Comparison of ENCODE assay signal across 22 cellular contexts in genomic region chr17:69696645-69697044, GRCh38.
"Had no signal": no experiment of that assay in that cellular context is flagged by ENCODE, and none has a peak within 500 bp of the region (broad histone marks: within the 10 kb centered on the region; RNA-seq: fewer than 3 reads in every experiment).

No MANE protein-coding gene starts in this region.

- DNase-seq: activated CD4-positive, alpha-beta T cell treated with anti-CD3 and anti-CD28 coated beads for 36 hours; activated CD4-positive, CD25-positive, alpha-beta regulatory T cell; activated CD8-positive, alpha-beta memory T cell treated with anti-CD3 and anti-CD28 coated beads, Interleukin-2, amount 10 ng/mL, durations not matched to agents 7 days and 5 days; activated CD8-positive, alpha-beta T cell treated with anti-CD3 and anti-CD28 coated beads, Interleukin-2, amount 10 ng/mL, durations not matched to agents 7 days and 5 days; activated T-cell treated with anti-CD3 and anti-CD28 coated beads, Interleukin-2, amount 50 U/mL, for 48 hours; dermis blood vessel endothelial cell; effector CD4-positive, alpha-beta T cell; gastrocnemius medialis; head of caudate nucleus; kidney glomerular epithelial cell; left lung; mammary epithelial cell; naive B cell; nephron progenitor cell; ovary; stimulated activated CD4-positive, alpha-beta T cell treated with anti-CD3 and anti-CD28 coated beads, Interleukin-2, amount 100 ng/mL, for 48 hours; stimulated activated naive CD4-positive, alpha-beta T cell treated with Interleukin-2 at 50 U/mL for 16 hours; T-helper 1 cell; transverse colon had no signal

- H3K4me3 ChIP-seq: esophagus muscularis mucosa, gastrocnemius medialis, left lung, ovary, transverse colon had no signal

- ATAC-seq: activated CD4-positive, alpha-beta T cell treated with anti-CD3 and anti-CD28 coated beads for 36 hours; activated CD8-positive, alpha-beta memory T cell treated with anti-CD3 and anti-CD28 coated beads, Interleukin-2, amount 10 ng/mL, durations not matched to agents 7 days and 5 days; activated CD8-positive, alpha-beta T cell treated with anti-CD3 and anti-CD28 coated beads, Interleukin-2, amount 10 ng/mL, durations not matched to agents 7 days and 5 days; activated naive CD4-positive, alpha-beta T cell treated with anti-CD3 and anti-CD28 coated beads, Interleukin-2, amount 50 U/mL, for 72 hours; gastrocnemius medialis; left lung had no signal

- H3K36me3 ChIP-seq: esophagus muscularis mucosa, gastrocnemius medialis, left lung, neutrophil, ovary, transverse colon had no signal

- H3K9me3 ChIP-seq: gastrocnemius medialis, neutrophil had no signal

- H3K4me1 ChIP-seq: left lung, transverse colon had no signal

- H3K27ac ChIP-seq: esophagus muscularis mucosa, gastrocnemius medialis, left lung, neutrophil, ovary, transverse colon had no signal

- H3K27me3 ChIP-seq: esophagus muscularis mucosa, gastrocnemius medialis, left lung, neutrophil, ovary, transverse colon had no signal
